Comparison of ENCODE assay signal across 9 cellular contexts in genomic region chr16:89561195-89562026, GRCh38. TPM values are rescaled to one million over a fixed set of nuclear protein-coding genes. Genes with fewer than 3 reads are reported as not detected.
DNase-seq lines count a peak whose midpoint lies in the region; ATAC-seq, FAIRE-seq and TF ChIP-seq lines count a peak whose summit lies in the region.
"Had no signal": no experiment of that assay in that cellular context is flagged by ENCODE, and none has a peak within 500 bp of the region (broad histone marks: within the 10 kb centered on the region; RNA-seq: fewer than 3 reads in every experiment).

No MANE protein-coding gene starts in this region.

- H3K27me3 ChIP-seq in DOHH2 (ENCODE audit: control insufficient read depth, low read length), result no peaks in the 10 kb centered on the region
- no peaks in the 10 kb centered on the region for H3K27me3 ChIP-seq in SJCRH30
- H3K27me3 ChIP-seq in pancreas, result no peaks in the 10 kb centered on the region

- H3K36me3 ChIP-seq in DOHH2 (ENCODE audit: control insufficient read depth, low read length), result peaks cover 77% of the 10 kb centered on the region
- peaks cover 39% of the 10 kb centered on the region for H3K36me3 ChIP-seq in SJCRH30
- H3K36me3 ChIP-seq in pancreas, result peaks cover 0 to 32% (median 29%) of the 10 kb centered on the region in 3 donors

- H3K79me2 ChIP-seq in DOHH2 (ENCODE audit: control insufficient read depth, low read length), result peaks cover 43% of the 10 kb centered on the region

- H3K4me1 ChIP-seq in DOHH2 (ENCODE audit: control insufficient read depth, low read length) (peaks cover 53% of the 10 kb centered on the region), SJCRH30 (peaks cover 34% of the 10 kb centered on the region), pancreas (peaks cover 20 to 40% (median 23%) of the 10 kb centered on the region in 3 donors)

- WGBS in pancreas, 2 donors, result 3 to 4% methylated on average over 55 of the region's 55 CpGs

- no peak for DNase-seq in SJCRH30
- no peak for DNase-seq in epithelial cell of prostate (ENCODE audit: low read depth, low spot score)
- peak in 2 of 6 donors; percentile 73 to 84 for DNase-seq in pancreas
- DNase-seq in KG1 (lab: John Stamatoyannopoulos, UW), result no peak
- DNase-seq in effector CD4-positive, alpha-beta T cell, result no peak
- DNase-seq in NCI-H345 treated with DMSO at 0.1 percent for 48 hours (lab: John Stamatoyannopoulos, UW; ENCODE audit: unreplicated experiment), result no peak
- DNase-seq in NCI-H524 (lab: John Stamatoyannopoulos, UW), result no peak

- TF ChIP-seq CTCF in DOHH2 (IDR thresholded peaks at IDR 0.05; ENCODE audit: low read depth, low read length, poor library complexity, severe bottlenecking) (no peak), pancreas (IDR thresholded peaks at IDR 0.05) (no peak)

- H3K9me3 ChIP-seq in DOHH2 (ENCODE audit: control insufficient read depth, insufficient read depth, low read length) (no peaks in the 10 kb centered on the region), SJCRH30 (replicated peaks) (no peaks in the 10 kb centered on the region), pancreas (no peaks in the 10 kb centered on the region)

- peaks cover 57% of the 10 kb centered on the region for H3F3A ChIP-seq in DOHH2 (ENCODE audit: control insufficient read depth, insufficient read depth)

- peak overlapping the region; percentile 85 for H3K4me2 ChIP-seq in DOHH2 (ENCODE audit: low read length)

- H3K9me2 ChIP-seq in DOHH2 (replicated peaks; ENCODE audit: control insufficient read depth, low read length), result no peaks in the 10 kb centered on the region

- H3K27ac ChIP-seq in DOHH2 (ENCODE audit: low read depth, low read length) (peak overlapping the region; percentile 79), SJCRH30 (peak overlapping the region; percentile 90), epithelial cell of prostate (peak overlapping the region; percentile 98), pancreas (peak overlapping the region; percentile 94 to 98 (median 96))

- intact Hi-C loops in pancreas (cut with DNase I), result no loop called here

- H3K4me3 ChIP-seq in DOHH2 (ENCODE audit: low read length) (peak overlapping the region; percentile 97), SJCRH30 (peak overlapping the region; percentile 83), pancreas (peak overlapping the region; percentile 76 to 98 (median 94))

- FAIRE-seq in pancreas (lab: Jason Lieb, UNC), result no peak
- FAIRE-seq: endometrium had no signal

- no peak for ATAC-seq in pancreas

- peaks cover 37% of the 10 kb centered on the region for H4K20me1 ChIP-seq in DOHH2 (ENCODE audit: control insufficient read depth, insufficient read depth, low read depth, low read length)

RNA-seq across cellular contexts. Expression of gene RPL13, which starts 0.9 kb away (rescaled TPM):
- total RNA-seq in SJCRH30 (2014; rRNA removed; shearing (Covaris generic)), result 5,665 and 6,596 TPM in 2 replicates
- 1,000 to 10,000 TPM; 1,297 to 2,529 (median 1,763) TPM for total RNA-seq in pancreas
- 1,000 to 10,000 TPM; 3,226 to 6,500 TPM for polyA plus RNA-seq in pancreas

RNA-seq across cellular contexts. Expression of gene CPNE7, which starts 14.1 kb away (rescaled TPM):
- not detected in 2 replicates for total RNA-seq in SJCRH30 (2014; rRNA removed; shearing (Covaris generic))
- 1 to 10 TPM in 2 of 6 donors, under 1 TPM in 4; 0.12 to 1.6 (median 0.70) TPM for total RNA-seq in pancreas
- polyA plus RNA-seq in pancreas, result 1 to 10 TPM; 3.8 to 4.5 TPM

RNA-seq across cellular contexts. Expression of gene DPEP1, which starts 52.0 kb away (rescaled TPM):
- total RNA-seq in SJCRH30 (2014; rRNA removed; shearing (Covaris generic)), result 1.6 and 1.7 TPM in 2 replicates
- total RNA-seq in pancreas, result 100 to 1,000 TPM; 109 to 168 (median 125) TPM
- 100 to 1,000 TPM; 114 to 149 TPM for polyA plus RNA-seq in pancreas

RNA-seq across cellular contexts. Expression of gene SPG7, which starts 53.2 kb away (rescaled TPM):
- 137 and 161 TPM in 2 replicates for total RNA-seq in SJCRH30 (2014; rRNA removed; shearing (Covaris generic))
- total RNA-seq in pancreas, result 10 to 100 TPM; 25.7 to 56.2 (median 44.5) TPM
- polyA plus RNA-seq in pancreas, result 100 to 1,000 TPM; 164 to 212 TPM

Comparison
In these comparisons a context has a peak if more than half of its experiments do, and no peak if none do; other contexts are left out.
1. RNA of gene DPEP1, which starts 52.0 kb away (total RNA-seq): 109 to 168 TPM in pancreas; 1.6 to 1.7 TPM in SJCRH30; every median in the first group is over 10 times any median in the second.
2. Peak in every context shown above with its lines, with median percentiles within 50 percentile points of each other: H3K27ac ChIP-seq and H3K4me3 ChIP-seq.